9 cellular contexts compared by ENCODE assay signal in genomic region chr6:165662041-165662491, GRCh38. TPM values are rescaled to one million over a fixed set of nuclear protein-coding genes. Genes with fewer than 3 reads are reported as not detected.
DNase-seq lines count a peak whose midpoint lies in the region; ATAC-seq, FAIRE-seq and TF ChIP-seq lines count a peak whose summit lies in the region.
"Had no signal": no experiment of that assay in that cellular context is flagged by ENCODE, and none has a peak within 500 bp of the region (broad histone marks: within the 10 kb centered on the region; RNA-seq: fewer than 3 reads in every experiment).

No MANE protein-coding gene starts in this region.

- H3K9me3 Mint-ChIP-seq in stimulated activated naive CD8-positive, alpha-beta T cell treated with anti-CD3 and anti-CD28 coated beads, Interleukin-15, amount 100 ng/mL, for 72 hours = no peaks in the 10 kb centered on the region
- peaks cover 0 to 4% (median 0%) of the 10 kb centered on the region in 9 donors for H3K9me3 Mint-ChIP-seq in naive thymus-derived CD8-positive, alpha-beta T cell

- FAIRE-seq in HTR-8/SVneo (lab: Jason Lieb, UNC) = no peak

- peaks cover 79% of the 10 kb centered on the region for H3K27me3 ChIP-seq in H7 (ENCODE audit: control insufficient read depth, insufficient read depth, low read length)

- H3K36me3 ChIP-seq in H7 (replicated peaks; ENCODE audit: control insufficient read depth, insufficient read depth, low read length) = no peaks in the 10 kb centered on the region

- peak overlapping the region; percentile 29 to 35 for H3K4me3 Mint-ChIP-seq in stimulated activated naive CD8-positive, alpha-beta T cell treated with anti-CD3 and anti-CD28 coated beads, Interleukin-15, amount 100 ng/mL, for 72 hours
- H3K4me3 Mint-ChIP-seq in naive thymus-derived CD8-positive, alpha-beta T cell = peak overlapping the region in 1 of 10 donors; percentile 33

- peaks cover 0 to 4% (median 2%) of the 10 kb centered on the region in 3 donors for H3K36me3 Mint-ChIP-seq in naive thymus-derived CD8-positive, alpha-beta T cell

- no peak for DNase-seq in H7
- peak; percentile 40 for DNase-seq in iPS-NIHi7 (ENCODE audit: extremely low spot score)
- no peak for DNase-seq in stimulated activated naive CD8-positive, alpha-beta T cell treated with anti-CD3 and anti-CD28 coated beads, Interleukin-15, amount 100 ng/mL, for 72 hours
- DNase-seq in HTR-8/SVneo (ENCODE audit: insufficient read length, low spot score) = no peak
- DNase-seq in NCI-H1417 treated with DMSO at 0.1 percent for 48 hours (lab: John Stamatoyannopoulos, UW) = no peak
- no peak for DNase-seq in naive thymus-derived CD8-positive, alpha-beta T cell
- DNase-seq: NCI-H2171 had no signal

- no peak for TF ChIP-seq CTCF in WI38 (IDR thresholded peaks at IDR 0.05; ENCODE audit: low read depth, low read length)

- H3K4me3 ChIP-seq in H7 (ENCODE audit: insufficient read depth, low read depth, low read length) = peak overlapping the region; percentile 50
- peak overlapping the region; percentile 49 for H3K4me3 ChIP-seq in WI38 (ENCODE audit: low read depth, low read length)

- peak; percentile 16 for ATAC-seq in stimulated activated naive CD8-positive, alpha-beta T cell treated with anti-CD3 and anti-CD28 coated beads, Interleukin-15, amount 100 ng/mL, for 72 hours
- no peak for ATAC-seq in HG03045 (IDR thresholded peaks at IDR 0.05; ENCODE audit: unreplicated experiment)
- no peak for ATAC-seq in naive thymus-derived CD8-positive, alpha-beta T cell

- peaks cover 17% of the 10 kb centered on the region for H3K4me1 Mint-ChIP-seq in stimulated activated naive CD8-positive, alpha-beta T cell treated with anti-CD3 and anti-CD28 coated beads, Interleukin-15, amount 100 ng/mL, for 72 hours
- H3K4me1 Mint-ChIP-seq in naive thymus-derived CD8-positive, alpha-beta T cell = peaks cover 0 to 12% (median 6%) of the 10 kb centered on the region in 4 donors

- POLR2A ChIA-PET in naive thymus-derived CD8-positive, alpha-beta T cell (lab: Charles Lee) = no interaction called here

- H3K27ac Mint-ChIP-seq in stimulated activated naive CD8-positive, alpha-beta T cell treated with anti-CD3 and anti-CD28 coated beads, Interleukin-15, amount 100 ng/mL, for 72 hours = no peak overlapping the region
- H3K27ac Mint-ChIP-seq in naive thymus-derived CD8-positive, alpha-beta T cell = no peak overlapping the region

- H3K27me3 Mint-ChIP-seq in stimulated activated naive CD8-positive, alpha-beta T cell treated with anti-CD3 and anti-CD28 coated beads, Interleukin-15, amount 100 ng/mL, for 72 hours = peaks cover 58% of the 10 kb centered on the region
- H3K27me3 Mint-ChIP-seq in naive thymus-derived CD8-positive, alpha-beta T cell = peaks cover 31 to 58% (median 44%) of the 10 kb centered on the region in 5 donors

RNA-seq across cellular contexts. Expression of gene PDE10A, which starts 1.0 kb away (rescaled TPM):
- total RNA-seq in H7 (2014; rRNA removed; shearing (Covaris generic)) = 1.1 and 1.6 TPM in 2 replicates
- not detected for total RNA-seq in naive thymus-derived CD8-positive, alpha-beta T cell
- not detected for polyA plus RNA-seq in naive thymus-derived CD8-positive, alpha-beta T cell
